ENCODE assay signal across 1 cellular context in genomic region chr1:47313915-47314664, GRCh38.
TF ChIP-seq lines count a peak whose summit lies in the region.

Gene STIL (minus strand): TSS chr1:47314147. CDS start chr1:47310319, 3,828 bp downstream.

TF ChIP-seq in HEK293, 187 proteins besides CTCF, POLR2A, EP300 and RAD21 (continued from another document and continues in another):
- TF ChIP-seq KLF7 (tag by site-specific recombination; IDR thresholded peaks at IDR 0.05; ENCODE audit: borderline replicate concordance) (no peak), ZBTB49 (tag by site-specific recombination; IDR thresholded peaks at IDR 0.05; ENCODE audit: low read depth) (no peak), ZNF175 (tag by site-specific recombination; IDR thresholded peaks at IDR 0.05) (no peak), PATZ1 (tag by site-specific recombination; IDR thresholded peaks at IDR 0.05) (no peak; the same call in 1 of the 2 replicates), ZNF777 (tag by site-specific recombination; IDR thresholded peaks at IDR 0.05; ENCODE audit: borderline replicate concordance) (no peak), ZNF404 (tag by site-specific recombination; IDR thresholded peaks at IDR 0.05) (no peak), MZF1 (tag by site-specific recombination; IDR thresholded peaks at IDR 0.05; ENCODE audit: borderline replicate concordance) (no peak), HOXC10 (CRISPR knock-in tag; IDR thresholded peaks at IDR 0.05) (no peak), ZNF114 (tag by site-specific recombination; IDR thresholded peaks at IDR 0.05) (no peak), ZNF37A (tag by site-specific recombination; IDR thresholded peaks at IDR 0.05) (no peak), ZNF133 (tag by site-specific recombination; IDR thresholded peaks at IDR 0.05) (no peak), ZNF449 (tag by site-specific recombination; IDR thresholded peaks at IDR 0.05) (no peak), ZNF76 (tag by site-specific recombination; IDR thresholded peaks at IDR 0.05; ENCODE audit: borderline replicate concordance, low read depth) (0 out of 2 replicates have a peak, but pooled peaks have one; percentile 28), ZNF658 (tag by site-specific recombination; IDR thresholded peaks at IDR 0.05) (no peak), ZBTB20 (tag by site-specific recombination; IDR thresholded peaks at IDR 0.05) (peak; percentile 90), ZNF112 (tag by site-specific recombination; IDR thresholded peaks at IDR 0.05) (no peak), PRDM4 (tag by site-specific recombination; IDR thresholded peaks at IDR 0.05) (no peak), ZNF16 (tag by site-specific recombination; IDR thresholded peaks at IDR 0.05; ENCODE audit: low read depth) (no peak), ZNF558 (tag by site-specific recombination; IDR thresholded peaks at IDR 0.05) (peak; percentile 39; the same call in 1 of the 2 replicates), WT1 (tag by site-specific recombination; IDR thresholded peaks at IDR 0.05) (no peak), EGR2 (tag by site-specific recombination; IDR thresholded peaks at IDR 0.05; ENCODE audit: low read depth) (no peak), ZNF664 (tag by site-specific recombination; IDR thresholded peaks at IDR 0.05) (no peak), SCRT1 (tag by site-specific recombination; IDR thresholded peaks at IDR 0.05; ENCODE audit: borderline replicate concordance) (no peak), ZNF391 (tag by site-specific recombination; IDR thresholded peaks at IDR 0.05; ENCODE audit: borderline replicate concordance, low read depth) (0 out of 2 replicates have a peak, but pooled peaks have one; percentile 9), ZBTB8A (tag by site-specific recombination; IDR thresholded peaks at IDR 0.05) (peak; percentile 59), ZNF518A (tag by site-specific recombination; conservative IDR thresholded peaks at IDR 0.05; ENCODE audit: low read depth) (peak; percentile 77), ZNF768 (tag by site-specific recombination; IDR thresholded peaks at IDR 0.05) (no peak), ZEB2 (tag by site-specific recombination; IDR thresholded peaks at IDR 0.05) (peak; percentile 75), ZNF221 (tag by site-specific recombination; IDR thresholded peaks at IDR 0.05; ENCODE audit: borderline replicate concordance) (no peak), ZNF155 (tag by site-specific recombination; IDR thresholded peaks at IDR 0.05) (no peak), TSHZ1 (tag by site-specific recombination; IDR thresholded peaks at IDR 0.05; ENCODE audit: borderline replicate concordance) (no peak), PRDM10 (tag by site-specific recombination; IDR thresholded peaks at IDR 0.05) (no peak), ZNF830 (tag by site-specific recombination; IDR thresholded peaks at IDR 0.05; ENCODE audit: low read depth) (no peak), MEIS1 (CRISPR knock-in tag; IDR thresholded peaks at IDR 0.05; ENCODE audit: borderline replicate concordance) (no peak)
